ENCODE assay signal across 17 cellular contexts in genomic region chr1:46569909-46570725, GRCh38. TPM values are rescaled to one million over a fixed set of nuclear protein-coding genes. Genes with fewer than 3 reads are reported as not detected.
A peak's percentile ranks its signal among the peaks of the same experiment; 100 is the strongest.
DNase-seq lines count a peak whose midpoint lies in the region; ATAC-seq and TF ChIP-seq lines count a peak whose summit lies in the region.
"Had no signal": no experiment of that assay in that cellular context is flagged by ENCODE, and none has a peak within 500 bp of the region (broad histone marks: within the 10 kb centered on the region; RNA-seq: fewer than 3 reads in every experiment).

No MANE protein-coding gene starts in this region.

- no peak overlapping the region for H2BK20ac ChIP-seq in IMR-90 (ENCODE audit: low read depth, low read length)

- in situ Hi-C loops in IMR-90 (cut with MboI; ENCODE audit: low sequenced_read_pairs), result no loop called here

- WGBS in IMR-90 (ENCODE audit: extremely low coverage in 2 of 2, insufficient read length in 1 of 2), 2 experiments, result no CpG with 5 or more reads among the region's 13 CpGs
- WGBS in sigmoid colon, 2 donors, result 37 to 72% methylated on average over 13 of the region's 13 CpGs

- no peak overlapping the region for H2BK15ac ChIP-seq in IMR-90 (ENCODE audit: low read depth, low read length)

- TF ChIP-seq CTCF in IMR-90 (conservative IDR thresholded peaks at IDR 0.05; ENCODE audit: low read depth, low read length) (no peak), sigmoid colon (IDR thresholded peaks at IDR 0.05) (no peak)

- H3K36me3 ChIP-seq in IMR-90 (ENCODE audit: control insufficient read depth, insufficient read depth, low read length) (peaks cover 15% of the 10 kb centered on the region), sigmoid colon (peaks cover 6 to 50% (median 16%) of the 10 kb centered on the region in 4 donors)
- H3K36me3 ChIP-seq: BE2C had no signal

- H2AFZ ChIP-seq in IMR-90 (replicated peaks; ENCODE audit: low read length, poor library complexity), result no peak overlapping the region

- H3K4me2 ChIP-seq in IMR-90 (ENCODE audit: low read depth, low read length), result no peak overlapping the region

- H3K23ac ChIP-seq in IMR-90 (ENCODE audit: low read depth, low read length), result no peak overlapping the region

- ATAC-seq in IMR-90 (ENCODE audit: low read depth), result peak; percentile 32
- no peak for ATAC-seq in HG03469 (IDR thresholded peaks at IDR 0.05; ENCODE audit: unreplicated experiment)
- no peak for ATAC-seq in HG02973 (IDR thresholded peaks at IDR 0.05; ENCODE audit: unreplicated experiment)
- ATAC-seq: K562 had no signal

- peak; percentile 33 for DNase-seq in IMR-90
- peak; percentile 68 for DNase-seq in fibroblast of gingiva (ENCODE audit: low read depth)
- DNase-seq in iris pigment epithelial cell (ENCODE audit: low read depth), result peak; percentile 9
- DNase-seq in sigmoid colon, result peak; percentile 73
- DNase-seq in HUDEP-2 (lab: John Stamatoyannopoulos, UW; ENCODE audit: unreplicated experiment in 76 of 76), result no peak
- DNase-seq in NCI-H187 treated with DMSO at 0.1 percent for 48 hours (lab: John Stamatoyannopoulos, UW), result no peak
- DNase-seq: BE2C; CD4-positive, alpha-beta memory T cell; NCI-H1436 treated with DMSO at 0.1 percent for 48 hours; NCI-H2081; NCI-H510A; NCI-H774 had no signal

- H3K79me1 ChIP-seq in IMR-90 (ENCODE audit: low read depth in 1 of 2, low read length in 2 of 2), result no peaks in the 10 kb centered on the region

- no peak overlapping the region for H2BK5ac ChIP-seq in IMR-90 (ENCODE audit: low read depth, low read length, poor library complexity, severe bottlenecking)

- no peak for TF ChIP-seq RAD21 in IMR-90 (IDR thresholded peaks at IDR 0.05; ENCODE audit: low read length)

- no peak overlapping the region for H2AK5ac ChIP-seq in IMR-90 (ENCODE audit: low read depth, low read length)

- no peak overlapping the region for H3K9ac ChIP-seq in IMR-90 (ENCODE audit: low read depth, low read length)

- H3K27me3 ChIP-seq in IMR-90 (ENCODE audit: control insufficient read depth, insufficient read depth, low read length), result no peaks in the 10 kb centered on the region
- H3K27me3 ChIP-seq in sigmoid colon, result no peaks in the 10 kb centered on the region
- H3K27me3 ChIP-seq: BE2C had no signal

- no peak overlapping the region for H2BK120ac ChIP-seq in IMR-90 (ENCODE audit: low read depth, low read length)

- H3K4ac ChIP-seq in IMR-90 (ENCODE audit: low read depth, low read length), result no peak overlapping the region

- POLR2A ChIA-PET in IMR-90 (lab: Charles Lee; ENCODE audit: unreplicated experiment), result no interaction called here

- H3K27ac ChIP-seq in IMR-90 (ENCODE audit: insufficient read depth, low read length) (no peak overlapping the region), sigmoid colon (peak overlapping the region in 3 of 4 donors; percentile 24 to 60 (median 33))

- no peak overlapping the region for H3K18ac ChIP-seq in IMR-90 (ENCODE audit: low read depth, low read length)

- peaks cover 11% of the 10 kb centered on the region for H3K9me1 ChIP-seq in IMR-90 (ENCODE audit: insufficient read depth, low read length)

- no peaks in the 10 kb centered on the region for H4K20me1 ChIP-seq in IMR-90 (ENCODE audit: insufficient read depth, low read length)

- no peak for TF ChIP-seq POLR2A in IMR-90 (IDR thresholded peaks at IDR 0.05; ENCODE audit: low read depth, low read length)
- no peak for TF ChIP-seq POLR2A in sigmoid colon (IDR thresholded peaks at IDR 0.05)

- intact Hi-C loops in IMR-90 (cut with micrococcal nuclease) (no loop called here), sigmoid colon (cut with DNase I) (no loop called here)

- peaks cover 2% of the 10 kb centered on the region; the same call in 1 of the 2 replicates for H3K4me1 ChIP-seq in IMR-90 (ENCODE audit: control insufficient read depth, insufficient read depth, low read length)
- H3K4me1 ChIP-seq in sigmoid colon, result peaks cover 0 to 19% (median 14%) of the 10 kb centered on the region in 4 donors
- H3K4me1 ChIP-seq: BE2C, HAP-1 had no signal

- H3K9me3 ChIP-seq in IMR-90 (ENCODE audit: control insufficient read depth, insufficient read depth, low read length) (no peaks in the 10 kb centered on the region), sigmoid colon (no peaks in the 10 kb centered on the region)
- H3K9me3 ChIP-seq: BE2C, HAP-1 had no signal

- TF ChIP-seq EP300 in sigmoid colon (IDR thresholded peaks at IDR 0.05), result no peak

- no peak overlapping the region for H4K5ac ChIP-seq in IMR-90 (ENCODE audit: low read depth, low read length)

- H3K56ac ChIP-seq in IMR-90 (ENCODE audit: extremely low read depth, insufficient read depth, low read length), result no peak overlapping the region

- no TSS peak for BruUV-seq in IMR-90 (replicated peaks; lab: Mats Ljungman, UMichigan)

- no peak overlapping the region for H4K8ac ChIP-seq in IMR-90 (ENCODE audit: low read depth in 2 of 2, low read length in 2 of 2)

- H3K4me3 ChIP-seq in IMR-90 (ENCODE audit: insufficient read depth, low read depth, low read length) (no peak overlapping the region), sigmoid colon (no peak overlapping the region)
- H3K4me3 ChIP-seq: HAP-1, K562 had no signal

- dilution Hi-C loops in IMR-90 (cut with HindIII; ENCODE audit: low sequenced_read_pairs, unreplicated experiment), result no loop called here

- no peak overlapping the region for H3K14ac ChIP-seq in IMR-90 (replicated peaks; ENCODE audit: low read depth, low read length)

- no peak overlapping the region for H4K91ac ChIP-seq in IMR-90 (ENCODE audit: insufficient read depth, low read depth, low read length)

- H2AK9ac ChIP-seq in IMR-90 (replicated peaks; ENCODE audit: low read depth, low read length, poor library complexity), result no peak overlapping the region

- CTCF ChIA-PET in IMR-90 (lab: Yijun Ruan, JAX), result no interaction called here

TF ChIP-seq in IMR-90, 13 proteins besides CTCF, POLR2A, EP300 and RAD21:
- TF ChIP-seq MXI1 (IDR thresholded peaks at IDR 0.05; ENCODE audit: borderline replicate concordance, low read depth, low read length) (no peak), USF2 (IDR thresholded peaks at IDR 0.05; ENCODE audit: low read depth, low read length) (no peak), FOS (IDR thresholded peaks at IDR 0.05; ENCODE audit: low read depth, low read length) (no peak), MAFK (IDR thresholded peaks at IDR 0.05; ENCODE audit: low read depth, low read length) (no peak), RFX5 (IDR thresholded peaks at IDR 0.05; ENCODE audit: low read depth, low read length) (no peak), SMC3 (IDR thresholded peaks at IDR 0.05; ENCODE audit: low read depth, low read length) (no peak), MAZ (IDR thresholded peaks at IDR 0.05; ENCODE audit: borderline replicate concordance, low read depth, low read length) (no peak), CHD1 (IDR thresholded peaks at IDR 0.05; ENCODE audit: low read depth, low read length) (no peak), CEBPB (IDR thresholded peaks at IDR 0.05; ENCODE audit: low read depth, low read length) (no peak), NFE2L2 (IDR thresholded peaks at IDR 0.05; ENCODE audit: low read depth, low read length) (no peak), RCOR1 (IDR thresholded peaks at IDR 0.05; ENCODE audit: insufficient replicate concordance, low read length) (no peak), ELK1 (IDR thresholded peaks at IDR 0.05; ENCODE audit: borderline replicate concordance, low read depth, low read length) (no peak)

RNA-seq across cellular contexts. Expression of gene KNCN, which starts 18.7 kb away (rescaled TPM):
- total RNA-seq in IMR-90 (2012; rRNA removed) (not detected in 2 replicates), sigmoid colon (not detected)
- polyA plus RNA-seq in IMR-90 (2012; rRNA removed) (not detected in 2 replicates), sigmoid colon (not detected)
- polyA plus RNA-seq in IMR-90 (2012; cell fraction: cytosol; rRNA removed), result not detected in 2 replicates
- not detected in 2 replicates for polyA plus RNA-seq in IMR-90 (2012; cell fraction: nucleus; rRNA removed; ENCODE audit: low replicate concordance)
- total RNA-seq: CD4-positive, alpha-beta memory T cell; K562; SK-MEL-5 had no signal
- polyA plus RNA-seq: CD4-positive, alpha-beta memory T cell; K562 had no signal

RNA-seq across cellular contexts. Expression of gene MKNK1, which starts 34.0 kb away (rescaled TPM):
- total RNA-seq in IMR-90 (2012; rRNA removed) (14.3 and 16.4 TPM in 2 replicates), sigmoid colon (10 to 100 TPM; 32.1 to 54.3 (median 35.7) TPM)
- polyA plus RNA-seq in IMR-90 (2012; rRNA removed) (32.9 and 35.2 TPM in 2 replicates), sigmoid colon (10 to 100 TPM; 15.0 to 30.3 (median 30.0) TPM)
- polyA plus RNA-seq in IMR-90 (2012; cell fraction: cytosol; rRNA removed), result 19.1 and 20.7 TPM in 2 replicates
- polyA plus RNA-seq in IMR-90 (2012; cell fraction: nucleus; rRNA removed; ENCODE audit: low replicate concordance), result 196 and 231 TPM in 2 replicates

RNA-seq across cellular contexts. Expression of gene MOB3C, which starts 46.5 kb away (rescaled TPM):
- 6.4 and 7.3 TPM in 2 replicates for total RNA-seq in IMR-90 (2012; rRNA removed)
- 8.3 and 9.0 TPM in 2 replicates for polyA plus RNA-seq in IMR-90 (2012; rRNA removed)
- 7.2 and 9.7 TPM in 2 replicates for polyA plus RNA-seq in IMR-90 (2012; cell fraction: cytosol; rRNA removed)
- 22.3 and 26.0 TPM in 2 replicates for polyA plus RNA-seq in IMR-90 (2012; cell fraction: nucleus; rRNA removed; ENCODE audit: low replicate concordance)
- total RNA-seq in sigmoid colon, result 10 to 100 TPM; 11.4 to 25.7 (median 16.0) TPM
- polyA plus RNA-seq in sigmoid colon, result 10 to 100 TPM in 2 of 3 donors, 1 to 10 TPM in 1; 7.8 to 13.8 (median 12.0) TPM

Comparison
In these comparisons a context has a peak if more than half of its experiments do, and no peak if none do; other contexts are left out.
1. DNase-seq: peak in IMR-90 (single experiment), fibroblast of gingiva (single experiment), iris pigment epithelial cell (single experiment) and sigmoid colon (single experiment); none in HUDEP-2 (0 of 76) and NCI-H187 treated with DMSO at 0.1 percent for 48 hours (single experiment).